25 cellular contexts compared by ENCODE assay signal in genomic region chr9:128822407-128823042, GRCh38. TPM values are rescaled to one million over a fixed set of nuclear protein-coding genes. Genes with fewer than 3 reads are reported as not detected.
DNase-seq lines count a peak whose midpoint lies in the region; ATAC-seq and TF ChIP-seq lines count a peak whose summit lies in the region.
"Had no signal": no experiment of that assay in that cellular context is flagged by ENCODE, and none has a peak within 500 bp of the region (broad histone marks: within the 10 kb centered on the region; RNA-seq: fewer than 3 reads in every experiment).

No MANE protein-coding gene starts in this region.

- ATAC-seq in Right ventricle myocardium inferior (no peak), Right ventricle myocardium superior (ENCODE audit: poor library complexity) (no peak)
- no peak for ATAC-seq in stimulated activated naive B cell treated with anti-CD40 and anti-IgM and Interleukin-4, amounts not matched to agents 10 μg/mL and 1 μg/mL and 100 μg/mL, for 72 hours (replicated peaks)
- no peak for ATAC-seq in natural killer cell treated with Interleukin-12 subunit alpha and Interleukin-12 subunit beta and Interleukin-15 and Interleukin-18, amount 100 ng/mL, for 72 hours
- ATAC-seq: CD8-positive, alpha-beta T cell; SK-N-SH treated with all-trans-retinoic acid at 6 μM for 48 hours had no signal

- no peak overlapping the region for H3K4me3 Mint-ChIP-seq in stimulated activated naive B cell treated with anti-CD40 and anti-IgM and Interleukin-4, amounts not matched to agents 10 μg/mL and 1 μg/mL and 100 μg/mL, for 72 hours
- no peak overlapping the region for H3K4me3 Mint-ChIP-seq in natural killer cell treated with Interleukin-12 subunit alpha and Interleukin-12 subunit beta and Interleukin-15 and Interleukin-18, amount 100 ng/mL, for 72 hours
- H3K4me3 Mint-ChIP-seq: CD8-positive, alpha-beta T cell; H9 had no signal

- H3K27ac ChIP-seq in RWPE1: peak overlapping the region; percentile 34
- H3K27ac ChIP-seq: GM23248, KMS-11, SJCRH30 had no signal

- no peak for TF ChIP-seq CTCF in RWPE1 (conservative IDR thresholded peaks at IDR 0.05; ENCODE audit: low read depth)

- CTCF ChIA-PET in RWPE1 (lab: Yijun Ruan, JAX): no interaction called here

- no peaks in the 10 kb centered on the region for H3K27me3 Mint-ChIP-seq in stimulated activated naive B cell treated with anti-CD40 and anti-IgM and Interleukin-4, amounts not matched to agents 10 μg/mL and 1 μg/mL and 100 μg/mL, for 72 hours
- no peaks in the 10 kb centered on the region for H3K27me3 Mint-ChIP-seq in natural killer cell treated with Interleukin-12 subunit alpha and Interleukin-12 subunit beta and Interleukin-15 and Interleukin-18, amount 100 ng/mL, for 72 hours

- H3K9me3 Mint-ChIP-seq in stimulated activated naive B cell treated with anti-CD40 and anti-IgM and Interleukin-4, amounts not matched to agents 10 μg/mL and 1 μg/mL and 100 μg/mL, for 72 hours: no peaks in the 10 kb centered on the region
- H3K9me3 Mint-ChIP-seq in natural killer cell treated with Interleukin-12 subunit alpha and Interleukin-12 subunit beta and Interleukin-15 and Interleukin-18, amount 100 ng/mL, for 72 hours: no peaks in the 10 kb centered on the region
- H3K9me3 Mint-ChIP-seq: CD8-positive, alpha-beta T cell; H9 had no signal

- peak overlapping the region; percentile 20 for H3K27ac Mint-ChIP-seq in stimulated activated naive B cell treated with anti-CD40 and anti-IgM and Interleukin-4, amounts not matched to agents 10 μg/mL and 1 μg/mL and 100 μg/mL, for 72 hours
- H3K27ac Mint-ChIP-seq in natural killer cell treated with Interleukin-12 subunit alpha and Interleukin-12 subunit beta and Interleukin-15 and Interleukin-18, amount 100 ng/mL, for 72 hours: no peak overlapping the region
- H3K27ac Mint-ChIP-seq: CD8-positive, alpha-beta T cell; H9 had no signal

- intact Hi-C loops in Right ventricle myocardium inferior (cut with DNase I) (no loop called here), Right ventricle myocardium superior (cut with DNase I) (no loop called here)

- POLR2A ChIA-PET in RWPE1 (lab: Yijun Ruan, JAX; ENCODE audit: low non-redundant PET): no interaction called here

- peak; percentile 25 for DNase-seq in Right ventricle myocardium inferior (ENCODE audit: missing footprints)
- no peak for DNase-seq in Right ventricle myocardium superior
- DNase-seq in RWPE1 (ENCODE audit: low spot score): no peak
- peak; percentile 2 for DNase-seq in epidermal melanocyte (ENCODE audit: insufficient read length, low spot score)
- no peak for DNase-seq in stimulated activated naive B cell treated with anti-CD40 and anti-IgM and Interleukin-4, amounts not matched to agents 10 μg/mL and 1 μg/mL and 100 μg/mL, for 72 hours
- DNase-seq in occipital lobe (lab: John Stamatoyannopoulos, UW): no peak
- DNase-seq in natural killer cell treated with Interleukin-12 subunit alpha and Interleukin-12 subunit beta and Interleukin-15 and Interleukin-18, amount 100 ng/mL, for 72 hours (ENCODE audit: low spot score): no peak
- DNase-seq: C1 segment of cervical spinal cord; Caco-2; CD8-positive, alpha-beta T cell; GM23248; H9; IMR-90; NCI-H1048; NCI-H1417 treated with DMSO at 0.1 percent for 48 hours; NCI-H1694 treated with DMSO at 0.1 percent for 48 hours; NCI-H2081 treated with DMSO at 0.1 percent for 48 hours; NCI-H2171; NCI-H226; NCI-H510A; NCI-H69; RPMI8226; SJCRH30 had no signal

- peaks cover 52 to 64% of the 10 kb centered on the region in 2 donors for H3K36me3 Mint-ChIP-seq in stimulated activated naive B cell treated with anti-CD40 and anti-IgM and Interleukin-4, amounts not matched to agents 10 μg/mL and 1 μg/mL and 100 μg/mL, for 72 hours
- no peaks in the 10 kb centered on the region for H3K36me3 Mint-ChIP-seq in natural killer cell treated with Interleukin-12 subunit alpha and Interleukin-12 subunit beta and Interleukin-15 and Interleukin-18, amount 100 ng/mL, for 72 hours

- H3K4me1 Mint-ChIP-seq in stimulated activated naive B cell treated with anti-CD40 and anti-IgM and Interleukin-4, amounts not matched to agents 10 μg/mL and 1 μg/mL and 100 μg/mL, for 72 hours: peaks cover 28 to 46% of the 10 kb centered on the region in 2 donors
- H3K4me1 Mint-ChIP-seq in natural killer cell treated with Interleukin-12 subunit alpha and Interleukin-12 subunit beta and Interleukin-15 and Interleukin-18, amount 100 ng/mL, for 72 hours (ENCODE audit: low read depth in 2 of 2): peaks cover 7 to 9% of the 10 kb centered on the region in 2 donors

RNA-seq across cellular contexts. Expression of gene ENDOG, which starts 4.2 kb away (rescaled TPM):
- total RNA-seq in Right ventricle myocardium inferior (84.4 TPM), Right ventricle myocardium superior (89.0 TPM), occipital lobe (21.1 TPM)
- 10 to 100 TPM; 18.4 to 23.7 TPM for total RNA-seq in natural killer cell treated with Interleukin-12 subunit alpha and Interleukin-12 subunit beta and Interleukin-15 and Interleukin-18, amount 100 ng/mL, for 72 hours

RNA-seq across cellular contexts. Expression of gene SPOUT1, which starts 7.1 kb away (rescaled TPM):
- total RNA-seq in Right ventricle myocardium inferior: 17.4 TPM
- 15.8 TPM for total RNA-seq in Right ventricle myocardium superior
- total RNA-seq in occipital lobe: 14.2 TPM
- total RNA-seq in natural killer cell treated with Interleukin-12 subunit alpha and Interleukin-12 subunit beta and Interleukin-15 and Interleukin-18, amount 100 ng/mL, for 72 hours: 100 to 1,000 TPM in 1 of 2 donors, 10 to 100 TPM in 1; 89.5 to 152 TPM

RNA-seq across cellular contexts. Expression of gene TBC1D13, which starts 35.5 kb away (rescaled TPM):
- total RNA-seq in Right ventricle myocardium inferior (16.6 TPM), Right ventricle myocardium superior (16.6 TPM), occipital lobe (7.5 TPM)
- 10 to 100 TPM; 25.9 to 33.4 TPM for total RNA-seq in natural killer cell treated with Interleukin-12 subunit alpha and Interleukin-12 subunit beta and Interleukin-15 and Interleukin-18, amount 100 ng/mL, for 72 hours

RNA-seq across cellular contexts. Expression of gene ZER1, which starts 50.8 kb away (rescaled TPM):
- total RNA-seq in Right ventricle myocardium inferior (51.5 TPM), Right ventricle myocardium superior (57.3 TPM), occipital lobe (26.8 TPM)
- 10 to 100 TPM; 21.5 to 22.4 TPM for total RNA-seq in natural killer cell treated with Interleukin-12 subunit alpha and Interleukin-12 subunit beta and Interleukin-15 and Interleukin-18, amount 100 ng/mL, for 72 hours

RNA-seq across cellular contexts. Expression of gene KYAT1, which starts 59.2 kb away (rescaled TPM):
- 11.9 TPM for total RNA-seq in Right ventricle myocardium inferior
- 12.6 TPM for total RNA-seq in Right ventricle myocardium superior
- total RNA-seq in occipital lobe: 9.0 TPM
- 10 to 100 TPM in 1 of 2 donors, 1 to 10 TPM in 1; 6.7 to 19.9 TPM for total RNA-seq in natural killer cell treated with Interleukin-12 subunit alpha and Interleukin-12 subunit beta and Interleukin-15 and Interleukin-18, amount 100 ng/mL, for 72 hours

Comparison
In these comparisons a context has a peak if more than half of its experiments do, and no peak if none do; other contexts are left out.
1. DNase-seq: peak in Right ventricle myocardium inferior (single experiment) and epidermal melanocyte (single experiment); none in Right ventricle myocardium superior (single experiment), RWPE1 (single experiment), stimulated activated naive B cell treated with anti-CD40 and anti-IgM and Interleukin-4, amounts not matched to agents 10 μg/mL and 1 μg/mL and 100 μg/mL, for 72 hours (single experiment), occipital lobe (single experiment) and natural killer cell treated with Interleukin-12 subunit alpha and Interleukin-12 subunit beta and Interleukin-15 and Interleukin-18, amount 100 ng/mL, for 72 hours (single experiment).